In genomic region chr10:68988530-68989316, GRCh38 we compare ENCODE assay signal across 1 cellular context.
TF ChIP-seq lines count a peak whose summit lies in the region.

TSS of gene KIFBP (plus strand) at chr10:68988803. CDS start at chr10:68988833, 30 bp downstream.

TF ChIP-seq in K562, 482 proteins besides CTCF, POLR2A, EP300 and RAD21 (continued from another document and continues in another):
- no peak for TF ChIP-seq CBX2 (IDR thresholded peaks at IDR 0.05; ENCODE audit: insufficient read depth, low read length, poor library complexity, severe bottlenecking)
- no peak for TF ChIP-seq FOXA3 (CRISPR knock-in tag; conservative IDR thresholded peaks at IDR 0.05 in 1 of 2, IDR thresholded peaks at IDR 0.05 in 1 of 2)
- TF ChIP-seq BRF2 (IDR thresholded peaks at IDR 0.05; ENCODE audit: borderline replicate concordance, insufficient read depth, insufficient read length) = no peak
- TF ChIP-seq PPARD (CRISPR knock-in tag; IDR thresholded peaks at IDR 0.05) = no peak
- no peak for TF ChIP-seq ZKSCAN3 (CRISPR knock-in tag; IDR thresholded peaks at IDR 0.05)
- 0 out of 2 replicates have a peak, but pooled peaks have one; percentile 20 for TF ChIP-seq NFXL1 (CRISPR knock-in tag; IDR thresholded peaks at IDR 0.05)
- no peak for TF ChIP-seq ZNF224 (CRISPR knock-in tag; IDR thresholded peaks at IDR 0.05)
- TF ChIP-seq ZNF449 (CRISPR knock-in tag; IDR thresholded peaks at IDR 0.05) = no peak
- peak; percentile 19; the same call in 1 of the 2 replicates for TF ChIP-seq ZBTB7A (IDR thresholded peaks at IDR 0.05; ENCODE audit: borderline replicate concordance, control insufficient read depth, low read depth, low read length)
- peak; percentile 37; the same call in 1 of the 2 replicates for TF ChIP-seq ZBTB12 (CRISPR knock-in tag; IDR thresholded peaks at IDR 0.05)
- TF ChIP-seq ZNF589 (CRISPR knock-in tag; IDR thresholded peaks at IDR 0.05; ENCODE audit: low read depth) = 0 out of 2 replicates have a peak, but pooled peaks have one; percentile 45
- peak; percentile 51 to 63; a peak in 2 of 4 replicates for TF ChIP-seq SIN3A (IDR thresholded peaks at IDR 0.05; ENCODE audit: borderline replicate concordance in 2 of 2, control insufficient read depth in 1 of 2, low read depth in 2 of 2, low read length in 2 of 2)
- TF ChIP-seq SMAD3 (CRISPR knock-in tag; conservative IDR thresholded peaks at IDR 0.05) = peak; percentile 70; the same call in 1 of the 2 replicates
- peak in 1 of 2 experiments; percentile 55; a peak in 1 of 3 replicates for TF ChIP-seq CBX3 (IDR thresholded peaks at IDR 0.05; ENCODE audit: borderline replicate concordance in 1 of 2, low read length in 2 of 2)
- peak; percentile 71; the same call in 1 of the 2 replicates for TF ChIP-seq CC2D1A (IDR thresholded peaks at IDR 0.05)
- peak; percentile 58 for TF ChIP-seq CHD1 (IDR thresholded peaks at IDR 0.05; ENCODE audit: low read length)
- peak; percentile 94 for TF ChIP-seq XRCC5 (IDR thresholded peaks at IDR 0.05; ENCODE audit: low read depth, low read length)
- TF ChIP-seq KLF16 (IDR thresholded peaks at IDR 0.05) = no peak; the same call in 1 of the 2 replicates
- TF ChIP-seq BHLHE40 (IDR thresholded peaks at IDR 0.05; ENCODE audit: low read length) = peak; percentile 42
- peak; percentile 89 for TF ChIP-seq RBM25 (IDR thresholded peaks at IDR 0.05; ENCODE audit: low read depth, low read length, severe bottlenecking)
- TF ChIP-seq ARID3B (CRISPR knock-in tag; IDR thresholded peaks at IDR 0.05; ENCODE audit: borderline replicate concordance) = 0 out of 2 replicates have a peak, but pooled peaks have one; percentile 82
- TF ChIP-seq RBFOX2 (IDR thresholded peaks at IDR 0.05; ENCODE audit: low read depth, low read length) = peak; percentile 97
- TF ChIP-seq MYNN (IDR thresholded peaks at IDR 0.05) = peak; percentile 80; the same call in 1 of the 2 replicates
- no peak for TF ChIP-seq MYNN (CRISPR knock-in tag; IDR thresholded peaks at IDR 0.05)
- peak; percentile 89; the same call in 1 of the 2 replicates for TF ChIP-seq GATAD2A (IDR thresholded peaks at IDR 0.05)
- no peak; the same call in 1 of the 2 replicates for TF ChIP-seq STAT6 (CRISPR knock-in tag; IDR thresholded peaks at IDR 0.05)
- TF ChIP-seq NKRF (IDR thresholded peaks at IDR 0.05; ENCODE audit: borderline replicate concordance) = peak; percentile 73; the same call in 1 of the 2 replicates
- TF ChIP-seq PRPF4 (IDR thresholded peaks at IDR 0.05; ENCODE audit: insufficient read depth, low read depth, low read length, poor library complexity, severe bottlenecking) = no peak
- peak; percentile 93 for TF ChIP-seq RBBP5 (IDR thresholded peaks at IDR 0.05; ENCODE audit: borderline replicate concordance, insufficient read depth, low read length, poor library complexity, severe bottlenecking)
- TF ChIP-seq HCFC1 (IDR thresholded peaks at IDR 0.05; ENCODE audit: low read depth, low read length) = peak; percentile 65
- no peak for TF ChIP-seq PHB (CRISPR knock-in tag; IDR thresholded peaks at IDR 0.05)
- no peak for TF ChIP-seq ZBTB5 (IDR thresholded peaks at IDR 0.05)
- no peak for TF ChIP-seq ETV5 (CRISPR knock-in tag; IDR thresholded peaks at IDR 0.05; ENCODE audit: low read depth)
- TF ChIP-seq ZNF740 (CRISPR knock-in tag; IDR thresholded peaks at IDR 0.05) = no peak
- TF ChIP-seq ZNF740 (tag; IDR thresholded peaks at IDR 0.05) = no peak
- TF ChIP-seq PML (IDR thresholded peaks at IDR 0.05; ENCODE audit: low read length) = peak; percentile 84
- peak in 1 of 2 experiments; percentile 51; a peak in 1 of 4 replicates for TF ChIP-seq NONO (IDR thresholded peaks at IDR 0.05; ENCODE audit: low read depth in 2 of 2, low read length in 1 of 2)
- 0 out of 2 replicates have a peak, but pooled peaks have one; percentile 48 for TF ChIP-seq ZNF41 (CRISPR knock-in tag; conservative IDR thresholded peaks at IDR 0.05)
- peak; percentile 66 for TF ChIP-seq CHCHD3 (CRISPR knock-in tag; IDR thresholded peaks at IDR 0.05)
- TF ChIP-seq ARID2 (IDR thresholded peaks at IDR 0.05) = peak; percentile 88
- TF ChIP-seq ZNF707 (CRISPR knock-in tag; conservative IDR thresholded peaks at IDR 0.05) = 0 out of 2 replicates have a peak, but pooled peaks have one; percentile 51
- TF ChIP-seq CCNT2 (IDR thresholded peaks at IDR 0.05; ENCODE audit: borderline replicate concordance, extremely low read depth, insufficient read length, low read depth, low read length) = peak; percentile 45
- TF ChIP-seq BCOR (IDR thresholded peaks at IDR 0.05) = peak; percentile 76
- no peak for TF ChIP-seq BRCA1 (IDR thresholded peaks at IDR 0.05)
- TF ChIP-seq BRCA1 (CRISPR knock-in tag; IDR thresholded peaks at IDR 0.05) = no peak
- peak; percentile 31 for TF ChIP-seq SETDB1 (IDR thresholded peaks at IDR 0.05; ENCODE audit: low read length)
- no peak; the same call in 1 of the 2 replicates for TF ChIP-seq KLF1 (tag; IDR thresholded peaks at IDR 0.05)
- TF ChIP-seq MYC (IDR thresholded peaks at IDR 0.05; ENCODE audit: low read depth, low read length) = peak; percentile 89
- TF ChIP-seq MYC (CRISPR knock-in tag; IDR thresholded peaks at IDR 0.05; ENCODE audit: borderline replicate concordance, low read depth) = peak; percentile 51; the same call in 1 of the 2 replicates
- peak; percentile 89 for TF ChIP-seq KLF6 (CRISPR knock-in tag; IDR thresholded peaks at IDR 0.05; ENCODE audit: borderline replicate concordance)
- peak; percentile 78 for TF ChIP-seq ZEB2 (IDR thresholded peaks at IDR 0.05)
- TF ChIP-seq SP1 (CRISPR knock-in tag; IDR thresholded peaks at IDR 0.05) = peak; percentile 89
- peak; percentile 90 for TF ChIP-seq TARDBP (IDR thresholded peaks at IDR 0.05)
- TF ChIP-seq ELK1 (CRISPR knock-in tag; IDR thresholded peaks at IDR 0.05) = no peak
- TF ChIP-seq ZNF551 (CRISPR knock-in tag; IDR thresholded peaks at IDR 0.05) = no peak
- TF ChIP-seq NFRKB (IDR thresholded peaks at IDR 0.05; ENCODE audit: low read depth) = peak; percentile 78
